ENCODE assay signal across 26 cellular contexts in genomic region chr15:94395626-94396025, GRCh38.
DNase-seq lines count a peak whose midpoint lies in the region; ATAC-seq, FAIRE-seq and TF ChIP-seq lines count a peak whose summit lies in the region.
"Had no signal": no experiment of that assay in that cellular context is flagged by ENCODE, and none has a peak within 500 bp of the region (broad histone marks: within the 10 kb centered on the region; RNA-seq: fewer than 3 reads in every experiment).

No MANE protein-coding gene starts in this region.

- H3K9me3 ChIP-seq in astrocyte (ENCODE audit: insufficient read depth, low read depth, low read length) (no peaks in the 10 kb centered on the region), fibroblast of lung (ENCODE audit: control insufficient read depth, insufficient read depth, low read depth, low read length) (no peaks in the 10 kb centered on the region)
- H3K9me3 ChIP-seq: left ventricle myocardium inferior, mucosa of descending colon, tibial nerve had no signal

- no peak for ATAC-seq in HG03378 (IDR thresholded peaks at IDR 0.05; ENCODE audit: unreplicated experiment)
- ATAC-seq: activated CD8-positive, alpha-beta T cell treated with anti-CD3 and anti-CD28 coated beads, Interleukin-2, amount 10 ng/mL, durations not matched to agents 7 days and 5 days; esophagus mucosa; mucosa of descending colon; stimulated activated naive CD8-positive, alpha-beta T cell treated with anti-CD3 and anti-CD28 coated beads, Interleukin-15, Interleukin-2, amounts not matched to agents 100 U/mL and 50 U/mL, for 24 hours had no signal

- no peaks in the 10 kb centered on the region for H3K9me3 Mint-ChIP-seq in astrocyte (ENCODE audit: unreplicated experiment)
- H3K9me3 Mint-ChIP-seq: central memory CD8-positive, alpha-beta T cell; neural progenitor cell had no signal

- no peak overlapping the region for H2AFZ ChIP-seq in astrocyte (ENCODE audit: low read depth, low read length)
- no peak overlapping the region for H2AFZ ChIP-seq in fibroblast of lung (ENCODE audit: low read length)
- H2AFZ ChIP-seq: neural progenitor cell had no signal

- H3K27me3 ChIP-seq in astrocyte (ENCODE audit: insufficient read depth, low read length) (no peaks in the 10 kb centered on the region), fibroblast of lung (ENCODE audit: control insufficient read depth, insufficient read depth, low read length) (no peaks in the 10 kb centered on the region)
- H3K27me3 ChIP-seq: neural progenitor cell, tibial nerve had no signal

- no peak overlapping the region for H3K4me2 ChIP-seq in astrocyte (ENCODE audit: low read length)
- H3K4me2 ChIP-seq in fibroblast of lung (ENCODE audit: extremely low read depth, insufficient read depth, low read length), result no peak overlapping the region
- H3K4me2 ChIP-seq: neural progenitor cell had no signal

- no peaks in the 10 kb centered on the region for H3K4me1 Mint-ChIP-seq in astrocyte (ENCODE audit: low read depth, unreplicated experiment)
- H3K4me1 Mint-ChIP-seq: central memory CD8-positive, alpha-beta T cell had no signal

- H3K36me3 ChIP-seq in astrocyte (ENCODE audit: insufficient read depth, low read length) (no peaks in the 10 kb centered on the region), fibroblast of lung (ENCODE audit: control insufficient read depth, insufficient read depth, low read length) (no peaks in the 10 kb centered on the region)
- H3K36me3 ChIP-seq: left ventricle myocardium inferior, neural progenitor cell, tibial nerve had no signal

- peaks cover 1% of the 10 kb centered on the region for H3K27me3 Mint-ChIP-seq in astrocyte (ENCODE audit: low read depth, unreplicated experiment)
- H3K27me3 Mint-ChIP-seq: central memory CD8-positive, alpha-beta T cell had no signal

- DNase-seq in GM04503 (ENCODE audit: low read depth) (peak; percentile 2), astrocyte (ENCODE audit: low read depth) (peak; percentile 12), fibroblast of lung (ENCODE audit: low read depth in 2 of 2) (peak; percentile 21 to 57), renal cortical epithelial cell (ENCODE audit: low read depth) (peak; percentile 25), 8988T (no peak)
- no peak for DNase-seq in stimulated activated CD4-positive, alpha-beta T cell treated with anti-CD3 and anti-CD28 coated beads, Interleukin-1b, Interleukin-23, amount 100 ng/mL, for 48 hours
- DNase-seq in stimulated activated naive CD4-positive, alpha-beta T cell (lab: John Stamatoyannopoulos, UW), result no peak
- DNase-seq: activated CD4-positive, CD25-positive, alpha-beta regulatory T cell treated with anti-CD3 and anti-CD28 coated beads, Interleukin-2, amount 50 U/mL, for 72 hours; activated CD8-positive, alpha-beta T cell treated with anti-CD3 and anti-CD28 coated beads, Interleukin-2, amount 10 ng/mL, durations not matched to agents 7 days and 5 days; activated gamma-delta T cell treated with Interleukin-2 at 50 U/mL for 16 hours; activated T-cell treated with anti-CD3 and anti-CD28 coated beads, Interleukin-2, amount 50 U/mL, for 1 hour; DND-41; effector CD4-positive, alpha-beta T cell; left ventricle myocardium inferior; mucosa of descending colon; NCI-H187; OCI-M1; SIG-M5; stimulated activated CD4-positive, alpha-beta T cell treated with anti-CD3 and anti-CD28 coated beads, Interleukin-4, amount 100 ng/mL, for 24 hours; stimulated activated naive CD8-positive, alpha-beta T cell treated with anti-CD3 and anti-CD28 coated beads, Interleukin-15, Interleukin-2, amounts not matched to agents 100 U/mL and 50 U/mL, for 24 hours had no signal

- no peak overlapping the region for H3K4me3 ChIP-seq in astrocyte (ENCODE audit: insufficient read depth, low read depth, low read length)
- no peak overlapping the region for H3K4me3 ChIP-seq in fibroblast of lung (replicated peaks in 1 of 4; ENCODE audit: control extremely low read depth in 1 of 4, insufficient read depth in 1 of 4, low read depth in 3 of 4, low read length in 4 of 4)
- H3K4me3 ChIP-seq: left ventricle myocardium inferior, mucosa of descending colon, neural progenitor cell, skin epidermis, tibial nerve had no signal

- TF ChIP-seq CTCF in astrocyte (IDR thresholded peaks at IDR 0.05; ENCODE audit: insufficient read depth, low read depth, low read length), result no peak
- no peak for TF ChIP-seq CTCF in fibroblast of lung (conservative IDR thresholded peaks at IDR 0.05 in 1 of 2, IDR thresholded peaks at IDR 0.05 in 1 of 2; ENCODE audit: low read depth in 1 of 2, low read length in 2 of 2)

- no peaks in the 10 kb centered on the region for H4K20me1 ChIP-seq in astrocyte (ENCODE audit: insufficient read depth, low read length)
- H4K20me1 ChIP-seq in fibroblast of lung (ENCODE audit: control insufficient read depth, extremely low read depth, insufficient read depth, low read length), result no peaks in the 10 kb centered on the region

- H3K9ac ChIP-seq in astrocyte (ENCODE audit: low read length), result no peak overlapping the region
- H3K9ac ChIP-seq in fibroblast of lung (ENCODE audit: insufficient read depth, low read length), result no peak overlapping the region
- H3K9ac ChIP-seq: neural progenitor cell had no signal

- H3K4me3 Mint-ChIP-seq in astrocyte (ENCODE audit: unreplicated experiment), result no peak overlapping the region
- H3K4me3 Mint-ChIP-seq: activated CD8-positive, alpha-beta T cell treated with anti-CD3 and anti-CD28 coated beads, Interleukin-2, amount 10 ng/mL, durations not matched to agents 7 days and 5 days; central memory CD8-positive, alpha-beta T cell; neural progenitor cell had no signal

- H3K36me3 Mint-ChIP-seq in astrocyte (ENCODE audit: low read depth, unreplicated experiment), result no peaks in the 10 kb centered on the region
- H3K36me3 Mint-ChIP-seq: neural progenitor cell had no signal

- no peak overlapping the region for H3K27ac ChIP-seq in astrocyte (ENCODE audit: low read depth, low read length)
- H3K27ac ChIP-seq in fibroblast of lung (ENCODE audit: insufficient read depth, low read length), result no peak overlapping the region
- H3K27ac ChIP-seq: left ventricle myocardium inferior, neural progenitor cell, skin epidermis, tibial nerve had no signal

- H3K79me2 ChIP-seq in astrocyte (ENCODE audit: insufficient read depth, low read length) (no peaks in the 10 kb centered on the region), fibroblast of lung (ENCODE audit: control insufficient read depth, insufficient read depth, low read length) (no peaks in the 10 kb centered on the region)

- H3K4me1 ChIP-seq in astrocyte (ENCODE audit: insufficient read depth, low read length) (no peaks in the 10 kb centered on the region), fibroblast of lung (ENCODE audit: control insufficient read depth, extremely low read depth, insufficient read depth, low read length) (peaks cover 2% of the 10 kb centered on the region)
- H3K4me1 ChIP-seq: neural progenitor cell had no signal

- no peak overlapping the region for H3K27ac Mint-ChIP-seq in astrocyte (ENCODE audit: unreplicated experiment)
- H3K27ac Mint-ChIP-seq: activated CD8-positive, alpha-beta T cell treated with anti-CD3 and anti-CD28 coated beads, Interleukin-2, amount 10 ng/mL, durations not matched to agents 7 days and 5 days; neural progenitor cell had no signal

- FAIRE-seq in astrocyte (lab: Jason Lieb, UNC), result no peak

Comparison
In these comparisons a context has a peak if more than half of its experiments do, and no peak if none do; other contexts are left out.
1. DNase-seq: peak in GM04503 (single experiment), astrocyte (single experiment), fibroblast of lung (2 of 2) and renal cortical epithelial cell (single experiment); none in 8988T (single experiment), stimulated activated CD4-positive, alpha-beta T cell treated with anti-CD3 and anti-CD28 coated beads, Interleukin-1b, Interleukin-23, amount 100 ng/mL, for 48 hours (single experiment) and stimulated activated naive CD4-positive, alpha-beta T cell (0 of 6).